ENCODE assay signal across 8 cellular contexts in the genomic region with DNA sequence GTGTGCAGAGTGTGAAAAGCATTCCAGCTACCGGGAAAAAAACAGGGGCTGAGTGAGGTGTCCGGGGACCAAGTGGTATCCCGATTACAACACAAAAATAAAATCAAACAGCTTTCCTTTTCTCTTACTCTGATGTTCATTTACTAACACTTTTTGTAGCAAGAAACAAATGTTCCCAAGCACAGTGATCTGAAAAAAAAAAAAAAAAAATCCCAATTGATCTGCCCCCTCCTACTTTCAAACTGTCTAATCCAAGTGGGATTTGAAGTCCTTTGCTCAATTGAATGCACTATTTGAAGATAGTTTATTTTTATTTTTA. TPM values are rescaled to one million over a fixed set of nuclear protein-coding genes. Genes with fewer than 3 reads are reported as not detected.
DNase-seq lines count a peak whose midpoint lies in the region; ATAC-seq and TF ChIP-seq lines count a peak whose summit lies in the region.

No MANE protein-coding gene starts in this region.

- H3K4me3 ChIP-seq in DND-41 (ENCODE audit: low read depth in 1 of 2, low read length in 2 of 2) (peak overlapping the region in 1 of 2 experiments; percentile 42; a peak in 2 of 4 replicates), sigmoid colon (peak overlapping the region; percentile 61 to 95 (median 84))

- TF ChIP-seq EP300 in sigmoid colon (IDR thresholded peaks at IDR 0.05), result no peak

- H3K27me3 Mint-ChIP-seq in activated CD4-positive, alpha-beta memory T cell treated with anti-CD3 and anti-CD28 coated beads, Interleukin-2, amount 10 ng/mL, durations not matched to agents 7 days and 5 days, result peaks cover 41% of the 10 kb centered on the region
- H3K27me3 Mint-ChIP-seq in glutamatergic neuron (ENCODE audit: unreplicated experiment), result peaks cover 17% of the 10 kb centered on the region

- DNase-seq in DND-41, result no peak
- no peak for DNase-seq in activated CD4-positive, alpha-beta memory T cell treated with anti-CD3 and anti-CD28 coated beads, Interleukin-2, amount 10 ng/mL, durations not matched to agents 7 days and 5 days
- DNase-seq in glutamatergic neuron, result no peak
- DNase-seq in sigmoid colon, result no peak
- DNase-seq in NCI-H1436 (lab: John Stamatoyannopoulos, UW), result no peak
- DNase-seq in stimulated activated CD4-positive, alpha-beta T cell treated with anti-CD3 and anti-CD28 coated beads, Interleukin-15, amount 100 ng/mL, for 24 hours, result no peak
- no peak for DNase-seq in stimulated activated CD4-positive, alpha-beta T cell treated with anti-CD3 and anti-CD28 coated beads, Interleukin-4, amount 100 ng/mL, for 4 hours

- H3K4me3 Mint-ChIP-seq in activated CD4-positive, alpha-beta memory T cell treated with anti-CD3 and anti-CD28 coated beads, Interleukin-2, amount 10 ng/mL, durations not matched to agents 7 days and 5 days, result peak overlapping the region; percentile 71
- H3K4me3 Mint-ChIP-seq in glutamatergic neuron (ENCODE audit: unreplicated experiment), result peak overlapping the region; percentile 55

- H3K4me2 ChIP-seq in DND-41 (ENCODE audit: insufficient read depth, low read length), result peak overlapping the region; percentile 75; the same call in 1 of the 2 replicates

- CTCF ChIA-PET in activated CD4-positive, alpha-beta memory T cell treated with anti-CD3 and anti-CD28 coated beads, Interleukin-2, amount 10 ng/mL, durations not matched to agents 7 days and 5 days (lab: Charles Lee), result interaction anchor here (0.6 to 0.7 kb wide), 2 partner anchors 83 to 545 kb away, joined by 3 read pairs; no protein-coding TSS in a partner anchor

- TF ChIP-seq POLR2A in sigmoid colon (IDR thresholded peaks at IDR 0.05), result no peak

- H3K9me3 Mint-ChIP-seq in activated CD4-positive, alpha-beta memory T cell treated with anti-CD3 and anti-CD28 coated beads, Interleukin-2, amount 10 ng/mL, durations not matched to agents 7 days and 5 days, result no peaks in the 10 kb centered on the region
- H3K9me3 Mint-ChIP-seq in glutamatergic neuron (ENCODE audit: unreplicated experiment), result peaks cover 5% of the 10 kb centered on the region

- POLR2A ChIA-PET in activated CD4-positive, alpha-beta memory T cell treated with anti-CD3 and anti-CD28 coated beads, Interleukin-2, amount 10 ng/mL, durations not matched to agents 7 days and 5 days (lab: Charles Lee), result interaction anchor here (0.7 kb wide), 1 partner anchor 10 kb away, joined by 3 read pairs; no protein-coding TSS in a partner anchor

- H3K27ac ChIP-seq in DND-41 (ENCODE audit: low read length) (no peak overlapping the region), sigmoid colon (peak overlapping the region; percentile 93 to 98 (median 95))

- 1 to 4% methylated on average over 3 of the region's 3 CpGs for WGBS in sigmoid colon, 2 donors

- no peak for ATAC-seq in DND-41 (ENCODE audit: insufficient read depth, low read depth)
- ATAC-seq in HG03460 (IDR thresholded peaks at IDR 0.05; ENCODE audit: unreplicated experiment), result no peak

- H3K4me1 Mint-ChIP-seq in activated CD4-positive, alpha-beta memory T cell treated with anti-CD3 and anti-CD28 coated beads, Interleukin-2, amount 10 ng/mL, durations not matched to agents 7 days and 5 days, result peaks cover 9% of the 10 kb centered on the region
- peaks cover 2% of the 10 kb centered on the region for H3K4me1 Mint-ChIP-seq in glutamatergic neuron (ENCODE audit: low read depth, unreplicated experiment)

- no peaks in the 10 kb centered on the region for H3K79me2 ChIP-seq in DND-41 (ENCODE audit: insufficient read depth, low read length)

- H3K36me3 ChIP-seq in DND-41 (ENCODE audit: insufficient read depth, low read length) (no peaks in the 10 kb centered on the region), sigmoid colon (no peaks in the 10 kb centered on the region)

- no peak for TF ChIP-seq CTCF in DND-41 (IDR thresholded peaks at IDR 0.05; ENCODE audit: borderline replicate concordance, extremely low read depth, low read length, poor library complexity, severe bottlenecking)
- TF ChIP-seq CTCF in glutamatergic neuron (IDR thresholded peaks at IDR 0.05; ENCODE audit: partially characterized antibody, unreplicated experiment), result no peak
- TF ChIP-seq CTCF in sigmoid colon (IDR thresholded peaks at IDR 0.05), result no peak

- peaks cover 7% of the 10 kb centered on the region for H4K20me1 ChIP-seq in DND-41 (ENCODE audit: insufficient read depth, low read length)

- H3K9me3 ChIP-seq in DND-41 (ENCODE audit: insufficient read depth, low read length, severe bottlenecking), result no peaks in the 10 kb centered on the region
- H3K9me3 ChIP-seq in sigmoid colon, result no peaks in the 10 kb centered on the region

- H3K27me3 ChIP-seq in DND-41 (ENCODE audit: insufficient read depth, low read length, poor library complexity) (peaks cover 74% of the 10 kb centered on the region), sigmoid colon (no peaks in the 10 kb centered on the region)

- no peak overlapping the region for H3K27ac Mint-ChIP-seq in activated CD4-positive, alpha-beta memory T cell treated with anti-CD3 and anti-CD28 coated beads, Interleukin-2, amount 10 ng/mL, durations not matched to agents 7 days and 5 days
- no peak overlapping the region for H3K27ac Mint-ChIP-seq in glutamatergic neuron (ENCODE audit: unreplicated experiment)

- H2AFZ ChIP-seq in DND-41 (ENCODE audit: low read depth, low read length), result no peak overlapping the region; the same call in 1 of the 2 replicates

- H3K4me1 ChIP-seq in DND-41 (ENCODE audit: insufficient read depth, low read length), result peaks cover 18% of the 10 kb centered on the region
- H3K4me1 ChIP-seq in sigmoid colon, result peaks cover 0 to 30% (median 27%) of the 10 kb centered on the region in 4 donors

- intact Hi-C loops in sigmoid colon (cut with DNase I), result loop anchor here (2.0 to 5.0 kb wide), 3 partner anchors 38 to 1297 kb away; a partner anchor contains a TSS

- H3K9ac ChIP-seq in DND-41 (ENCODE audit: low read depth, low read length), result no peak overlapping the region

- H3K36me3 Mint-ChIP-seq in activated CD4-positive, alpha-beta memory T cell treated with anti-CD3 and anti-CD28 coated beads, Interleukin-2, amount 10 ng/mL, durations not matched to agents 7 days and 5 days (ENCODE audit: low read depth), result no peaks in the 10 kb centered on the region
- H3K36me3 Mint-ChIP-seq in glutamatergic neuron (ENCODE audit: unreplicated experiment), result no peaks in the 10 kb centered on the region

RNA-seq across cellular contexts. Expression of a gene that starts 1.3 kb away (rescaled TPM):
- total RNA-seq in activated CD4-positive, alpha-beta memory T cell treated with anti-CD3 and anti-CD28 coated beads, Interleukin-2, amount 10 ng/mL, durations not matched to agents 7 days and 5 days, result 1 to 10 TPM; 2.0 to 2.2 TPM
- total RNA-seq in glutamatergic neuron (ENCODE audit: unreplicated experiment) (not detected), sigmoid colon (100 to 1,000 TPM in 1 of 4 donors, 10 to 100 TPM in 3; 52.1 to 204 (median 53.1) TPM)
- 10 to 100 TPM; 12.0 to 71.6 (median 13.2) TPM for polyA plus RNA-seq in sigmoid colon

Comparison
In these comparisons a context has a peak if more than half of its experiments do, and no peak if none do; other contexts are left out.
1. RNA of a gene that starts 1.3 kb away (total RNA-seq): 52.1 to 204 TPM in sigmoid colon; 2.0 to 2.2 TPM in activated CD4-positive, alpha-beta memory T cell treated with anti-CD3 and anti-CD28 coated beads, Interleukin-2, amount 10 ng/mL, durations not matched to agents 7 days and 5 days and not detected in glutamatergic neuron (single experiment); every median in the first group is over 10 times any median in the second.